In genomic region chr17:19508327-19508867, GRCh38 we compare ENCODE assay signal across 8 cellular contexts. TPM values are rescaled to one million over a fixed set of nuclear protein-coding genes. Genes with fewer than 3 reads are reported as not detected.
DNase-seq lines count a peak whose midpoint lies in the region; ATAC-seq, FAIRE-seq and TF ChIP-seq lines count a peak whose summit lies in the region.

No MANE protein-coding gene starts in this region.

- H3K4me1 Mint-ChIP-seq in brain = peaks cover 35% of the 10 kb centered on the region

- ATAC-seq in HG03095 (IDR thresholded peaks at IDR 0.05; ENCODE audit: unreplicated experiment) = peak; percentile 41
- peak; percentile 61 for ATAC-seq in SK-N-SH treated with all-trans-retinoic acid at 6 μM for 48 hours
- ATAC-seq in left lobe of liver = peak; percentile 46

- H3K4me3 Mint-ChIP-seq in brain = peak overlapping the region; percentile 84 to 94 (median 89)

- H3K36me3 Mint-ChIP-seq in brain = no peaks in the 10 kb centered on the region

- H3K9me3 Mint-ChIP-seq in brain = peaks cover 0 to 8% (median 0%) of the 10 kb centered on the region in 5 experiments

- no peak for FAIRE-seq in RCC 7860 (lab: Jason Lieb, UNC)

- peak; percentile 27 for DNase-seq in DMS153 treated with DMSO at 0.1 percent for 48 hours (lab: John Stamatoyannopoulos, UW; ENCODE audit: unreplicated experiment)
- DNase-seq in DMS153 (lab: John Stamatoyannopoulos, UW) = no peak
- no peak for DNase-seq in left lobe of liver (ENCODE audit: low spot score)
- DNase-seq in stimulated activated CD4-positive, alpha-beta T cell treated with anti-CD3 and anti-CD28 coated beads, TNF-alpha, amount 100 ng/mL, for 48 hours (ENCODE audit: low read depth in 3 of 3) = peak in 2 of 3 donors; percentile 11 to 40
- no peak for DNase-seq in RCC 7860 (ENCODE audit: low spot score)

- TF ChIP-seq CTCF in brain (conservative IDR thresholded peaks at IDR 0.05) = no peak

- H3K27ac Mint-ChIP-seq in brain = peak overlapping the region; percentile 86 to 97 (median 94)

- H3K27me3 Mint-ChIP-seq in brain = peaks cover 5% of the 10 kb centered on the region

TF ChIP-seq in SK-N-SH treated with all-trans-retinoic acid at 6 μM for 48 hours, 23 proteins besides CTCF, POLR2A, EP300 and RAD21:
- TF ChIP-seq OSR1 (CRISPR knock-in tag; IDR thresholded peaks at IDR 0.05) (no peak), ZNF565 (CRISPR knock-in tag; conservative IDR thresholded peaks at IDR 0.05; ENCODE audit: low read depth) (no peak), CSRNP3 (CRISPR knock-in tag; IDR thresholded peaks at IDR 0.05) (no peak), CREB5 (CRISPR knock-in tag; IDR thresholded peaks at IDR 0.05; ENCODE audit: low read depth) (no peak), ESRRG (CRISPR knock-in tag; IDR thresholded peaks at IDR 0.05) (no peak), CSDC2 (CRISPR knock-in tag; IDR thresholded peaks at IDR 0.05) (no peak), ARNTL (CRISPR knock-in tag; IDR thresholded peaks at IDR 0.05; ENCODE audit: borderline replicate concordance, low read depth) (no peak), TSHZ2 (CRISPR knock-in tag; IDR thresholded peaks at IDR 0.05) (no peak), TCF4 (CRISPR knock-in tag; IDR thresholded peaks at IDR 0.05; ENCODE audit: borderline replicate concordance) (no peak), TOX (CRISPR knock-in tag; IDR thresholded peaks at IDR 0.05; ENCODE audit: borderline replicate concordance) (no peak), ZC3H10 (CRISPR knock-in tag; IDR thresholded peaks at IDR 0.05) (no peak), ZFP3 (CRISPR knock-in tag; IDR thresholded peaks at IDR 0.05) (no peak), RARB (CRISPR knock-in tag; IDR thresholded peaks at IDR 0.05) (no peak), ZFP30 (CRISPR knock-in tag; IDR thresholded peaks at IDR 0.05) (no peak), PATZ1 (CRISPR knock-in tag; IDR thresholded peaks at IDR 0.05; ENCODE audit: borderline replicate concordance) (no peak), ZNF70 (CRISPR knock-in tag; IDR thresholded peaks at IDR 0.05) (no peak)

RNA-seq across cellular contexts. Expression of gene SLC47A1, which starts 25.3 kb away (rescaled TPM):
- polyA plus RNA-seq in brain (ENCODE audit: insufficient read depth, low read depth, low replicate concordance) = 1.2 TPM
- 101 TPM for total RNA-seq in left lobe of liver

Comparison
In these comparisons a context has a peak if more than half of its experiments do, and no peak if none do; other contexts are left out.
1. DNase-seq: peak in DMS153 treated with DMSO at 0.1 percent for 48 hours (single experiment) and stimulated activated CD4-positive, alpha-beta T cell treated with anti-CD3 and anti-CD28 coated beads, TNF-alpha, amount 100 ng/mL, for 48 hours (2 of 3); none in DMS153 (single experiment), left lobe of liver (single experiment) and RCC 7860 (single experiment).
2. Peak in every context shown above with its lines, with median percentiles within 50 percentile points of each other: ATAC-seq.